ENCODE assay signal across 12 cellular contexts in genomic region chr17:43126911-43127290, GRCh38. TPM values are rescaled to one million over a fixed set of nuclear protein-coding genes. Genes with fewer than 3 reads are reported as not detected.
DNase-seq lines count a peak whose midpoint lies in the region; ATAC-seq and TF ChIP-seq lines count a peak whose summit lies in the region.
"Had no signal": no experiment of that assay in that cellular context is flagged by ENCODE, and none has a peak within 500 bp of the region (broad histone marks: within the 10 kb centered on the region; RNA-seq: fewer than 3 reads in every experiment).

No MANE protein-coding gene starts in this region.

- H3K36me3 ChIP-seq in BLaER1 treated with 17β-estradiol and CSF1 and Interleukin-3, amounts not matched to agents 10 nM and 100 nM: peaks cover 7 to 51% (median 30%) of the 10 kb centered on the region in 11 experiments; a peak in 19 of 22 replicates
- H3K36me3 ChIP-seq in Caco-2 (ENCODE audit: control insufficient read depth, insufficient read depth, low read length): peaks cover 4% of the 10 kb centered on the region
- H3K36me3 ChIP-seq in mucosa of descending colon (ENCODE audit: low read depth): peaks cover 5% of the 10 kb centered on the region
- H3K36me3 ChIP-seq: ascending aorta had no signal

- H3K27me3 ChIP-seq in BLaER1 treated with 17β-estradiol and CSF1 and Interleukin-3, amounts not matched to agents 10 nM and 100 nM: no peaks in the 10 kb centered on the region
- no peaks in the 10 kb centered on the region for H3K27me3 ChIP-seq in Caco-2 (replicated peaks; ENCODE audit: control insufficient read depth, insufficient read depth, low read length)
- H3K27me3 ChIP-seq: ascending aorta, MG63, tibial artery had no signal

- no peak for TF ChIP-seq CTCF in Caco-2 (IDR thresholded peaks at IDR 0.05; ENCODE audit: insufficient read depth in 1 of 2, low read depth in 1 of 2, low read length in 1 of 2, severe bottlenecking in 1 of 2, unreplicated experiment in 1 of 2)
- no peak for TF ChIP-seq CTCF in mucosa of descending colon (IDR thresholded peaks at IDR 0.05)

- peak overlapping the region; percentile 32 for H3K27ac Mint-ChIP-seq in Caco-2 (ENCODE audit: unreplicated experiment)
- H3K27ac Mint-ChIP-seq in activated T-cell treated with anti-CD3 and anti-CD28 coated beads, Interleukin-2, amount 50 U/mL, for 72 hours: no peak overlapping the region

- H3K9me3 ChIP-seq in BLaER1 treated with 17β-estradiol and CSF1 and Interleukin-3, amounts not matched to agents 10 nM and 100 nM (replicated peaks in 1 of 11): peaks cover 0 to 12% (median 5%) of the 10 kb centered on the region in 11 experiments; a peak in 8 of 22 replicates
- H3K9me3 ChIP-seq in Caco-2 (no peaks in the 10 kb centered on the region), mucosa of descending colon (no peaks in the 10 kb centered on the region)
- H3K9me3 ChIP-seq: ascending aorta, MG63, tibial artery had no signal

- peak overlapping the region; percentile 91 to 99 (median 96); a peak in 17 of 22 replicates for H3K4me2 ChIP-seq in BLaER1 treated with 17β-estradiol and CSF1 and Interleukin-3, amounts not matched to agents 10 nM and 100 nM

- H3K4me1 ChIP-seq in BLaER1 treated with 17β-estradiol and CSF1 and Interleukin-3, amounts not matched to agents 10 nM and 100 nM: peaks cover 43 to 70% (median 60%) of the 10 kb centered on the region in 10 experiments
- H3K4me1 ChIP-seq in Caco-2 (peaks cover 18% of the 10 kb centered on the region), mucosa of descending colon (ENCODE audit: low read depth) (peaks cover 15% of the 10 kb centered on the region)

- no peak for DNase-seq in Caco-2
- DNase-seq in activated T-cell treated with anti-CD3 and anti-CD28 coated beads, Interleukin-2, amount 50 U/mL, for 72 hours: no peak
- peak in 2 of 3 donors; percentile 43 to 56 for DNase-seq in mucosa of descending colon
- DNase-seq in NCI-H1694 treated with DMSO at 0.1 percent for 48 hours (lab: John Stamatoyannopoulos, UW): no peak
- no peak for DNase-seq in HT-29 (ENCODE audit: low spot score)
- DNase-seq: effector CD8-positive, alpha-beta T cell; tibial artery had no signal

- peak overlapping the region; percentile 98 for H3K4me3 Mint-ChIP-seq in Caco-2 (ENCODE audit: unreplicated experiment)
- peak overlapping the region; percentile 69 to 79 for H3K4me3 Mint-ChIP-seq in activated T-cell treated with anti-CD3 and anti-CD28 coated beads, Interleukin-2, amount 50 U/mL, for 72 hours

- no peaks in the 10 kb centered on the region for H3K4me1 Mint-ChIP-seq in Caco-2 (ENCODE audit: low read depth, unreplicated experiment)
- H3K4me1 Mint-ChIP-seq in activated T-cell treated with anti-CD3 and anti-CD28 coated beads, Interleukin-2, amount 50 U/mL, for 72 hours (ENCODE audit: low read depth): peaks cover 48% of the 10 kb centered on the region

- no peak for ATAC-seq in activated T-cell treated with anti-CD3 and anti-CD28 coated beads, Interleukin-2, amount 50 U/mL, for 72 hours (replicated peaks in 1 of 2)
- ATAC-seq in mucosa of descending colon (no peak), HG03045 (IDR thresholded peaks at IDR 0.05; ENCODE audit: unreplicated experiment) (no peak), HG02623 (IDR thresholded peaks at IDR 0.05; ENCODE audit: unreplicated experiment) (no peak)

- POLR2A ChIA-PET in Caco-2 (lab: Charles Lee): interaction anchor here (0.6 to 1.5 kb wide), 3 partner anchors 44 to 189 kb away, joined by 4 to 8 read pairs (median 5); partner anchors contain the start of gene NBR1

- peak overlapping the region in 2 of 11 experiments; percentile 87 to 90; a peak in 1 of 22 replicates for H3K9ac ChIP-seq in BLaER1 treated with 17β-estradiol and CSF1 and Interleukin-3, amounts not matched to agents 10 nM and 100 nM

- intact Hi-C loops in Caco-2 (cut with micrococcal nuclease; ENCODE audit: unreplicated experiment) (no loop called here), mucosa of descending colon (cut with DNase I, micrococcal nuclease) (no loop called here)

- H3K27me3 Mint-ChIP-seq in Caco-2 (ENCODE audit: insufficient read depth, unreplicated experiment): no peaks in the 10 kb centered on the region
- H3K27me3 Mint-ChIP-seq in activated T-cell treated with anti-CD3 and anti-CD28 coated beads, Interleukin-2, amount 50 U/mL, for 72 hours (ENCODE audit: low read depth): no peaks in the 10 kb centered on the region

- peak overlapping the region in 7 of 10 experiments; percentile 72 to 86 (median 83); a peak in 5 of 20 replicates for H3K4me3 ChIP-seq in BLaER1 treated with 17β-estradiol and CSF1 and Interleukin-3, amounts not matched to agents 10 nM and 100 nM
- H3K4me3 ChIP-seq in Caco-2 (ENCODE audit: low read depth, low read length) (peak overlapping the region; percentile 90), mucosa of descending colon (no peak overlapping the region)

- H3K36me3 Mint-ChIP-seq in Caco-2 (ENCODE audit: insufficient read depth, unreplicated experiment): peaks cover 87% of the 10 kb centered on the region
- peaks cover 19 to 46% of the 10 kb centered on the region in 2 donors for H3K36me3 Mint-ChIP-seq in activated T-cell treated with anti-CD3 and anti-CD28 coated beads, Interleukin-2, amount 50 U/mL, for 72 hours (ENCODE audit: insufficient read depth in 2 of 2)

- no peaks in the 10 kb centered on the region for H3K9me3 Mint-ChIP-seq in Caco-2 (ENCODE audit: unreplicated experiment)
- H3K9me3 Mint-ChIP-seq in activated T-cell treated with anti-CD3 and anti-CD28 coated beads, Interleukin-2, amount 50 U/mL, for 72 hours: peaks cover 0 to 2% of the 10 kb centered on the region in 2 donors

- no TSS peak for BruUV-seq in Caco-2 (replicated peaks; lab: Mats Ljungman, UMichigan)

- peak overlapping the region in 7 of 11 experiments; percentile 2 to 92 (median 91); a peak in 6 of 22 replicates for H3K27ac ChIP-seq in BLaER1 treated with 17β-estradiol and CSF1 and Interleukin-3, amounts not matched to agents 10 nM and 100 nM

- H4K20me1 ChIP-seq in BLaER1 treated with 17β-estradiol and CSF1 and Interleukin-3, amounts not matched to agents 10 nM and 100 nM: no peaks in the 10 kb centered on the region

- CTCF ChIA-PET in Caco-2 (lab: Charles Lee): interaction anchor here (0.9 kb wide), 1 partner anchor 42 kb away, joined by 3 read pairs; no protein-coding TSS in a partner anchor

RNA-seq across cellular contexts. Expression of gene BRCA1, which starts 1.7 kb away (rescaled TPM):
- total RNA-seq in Caco-2 (2022) (50.8 and 51.1 TPM in 2 replicates), mucosa of descending colon (10 to 100 TPM in 2 of 3 donors, 1 to 10 TPM in 1; 8.8 to 17.4 (median 10.3) TPM)
- 100 to 1,000 TPM; 111 to 137 TPM for total RNA-seq in activated T-cell treated with anti-CD3 and anti-CD28 coated beads, Interleukin-2, amount 50 U/mL, for 72 hours
- 33.2 and 38.1 TPM in 2 replicates for total RNA-seq in HT-29 (2014; rRNA removed; shearing (Covaris generic))

RNA-seq across cellular contexts. Expression of gene NBR1, which starts 44.1 kb away (rescaled TPM):
- 53.9 and 55.4 TPM in 2 replicates for total RNA-seq in Caco-2 (2022)
- 10 to 100 TPM; 86.3 to 92.1 TPM for total RNA-seq in activated T-cell treated with anti-CD3 and anti-CD28 coated beads, Interleukin-2, amount 50 U/mL, for 72 hours
- total RNA-seq in mucosa of descending colon: 100 to 1,000 TPM; 116 to 164 (median 119) TPM
- 37.9 and 38.6 TPM in 2 replicates for total RNA-seq in HT-29 (2014; rRNA removed; shearing (Covaris generic))

Comparison
In these comparisons a context has a peak if more than half of its experiments do, and no peak if none do; other contexts are left out.
1. DNase-seq: peak in mucosa of descending colon (2 of 3); none in Caco-2 (0 of 2), activated T-cell treated with anti-CD3 and anti-CD28 coated beads, Interleukin-2, amount 50 U/mL, for 72 hours (0 of 2), NCI-H1694 treated with DMSO at 0.1 percent for 48 hours (single experiment) and HT-29 (single experiment).